25 cellular contexts compared by ENCODE assay signal in the genomic region with DNA sequence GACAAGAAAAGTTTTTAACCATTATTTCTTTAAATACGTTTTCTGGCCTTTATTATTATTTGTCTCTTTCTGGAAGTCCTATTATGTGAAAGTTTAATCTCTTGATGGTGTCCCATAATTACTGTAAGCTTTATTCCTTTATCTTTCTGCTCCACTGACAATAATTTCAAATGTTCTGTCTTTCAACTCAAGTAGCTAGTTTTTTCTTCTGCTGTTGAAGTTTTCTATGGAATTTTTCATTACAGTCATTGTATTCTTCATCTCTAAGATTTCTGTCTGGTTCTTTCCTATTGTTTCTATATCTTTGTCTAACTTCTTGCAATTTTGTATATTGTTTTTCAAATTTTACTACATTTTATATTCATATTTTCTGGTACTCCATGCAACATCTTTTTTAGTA.
A peak's percentile ranks its signal among the peaks of the same experiment; 100 is the strongest.
DNase-seq lines count a peak whose midpoint lies in the region; ATAC-seq, FAIRE-seq and TF ChIP-seq lines count a peak whose summit lies in the region.
"Had no signal": no experiment of that assay in that cellular context is flagged by ENCODE, and none has a peak within 500 bp of the region (broad histone marks: within the 10 kb centered on the region; RNA-seq: fewer than 3 reads in every experiment).

No MANE protein-coding gene starts in this region.

- TF ChIP-seq CTCF in choroid plexus epithelial cell (conservative IDR thresholded peaks at IDR 0.05; ENCODE audit: low read depth, low read length) (no peak), left lung (IDR thresholded peaks at IDR 0.05) (no peak), colonic mucosa (IDR thresholded peaks at IDR 0.05) (no peak)

- no peaks in the 10 kb centered on the region for H3K4me1 ChIP-seq in left lung
- H3K4me1 ChIP-seq in colonic mucosa, result no peaks in the 10 kb centered on the region
- H3K4me1 ChIP-seq: A549; BE2C; BLaER1 treated with 17β-estradiol and CSF1 and Interleukin-3, amounts not matched to agents 10 nM and 100 nM; HAP-1 had no signal

- no peaks in the 10 kb centered on the region for H3K36me3 ChIP-seq in left lung
- H3K36me3 ChIP-seq in colonic mucosa, result no peaks in the 10 kb centered on the region
- H3K36me3 ChIP-seq: BE2C; BLaER1 treated with 17β-estradiol and CSF1 and Interleukin-3, amounts not matched to agents 10 nM and 100 nM; HAP-1 had no signal

- H3K4me3 ChIP-seq in choroid plexus epithelial cell (ENCODE audit: low read depth, low read length) (no peak overlapping the region), left lung (no peak overlapping the region), colonic mucosa (no peak overlapping the region)
- H3K4me3 ChIP-seq: A549; BLaER1 treated with 17β-estradiol and CSF1 and Interleukin-3, amounts not matched to agents 10 nM and 100 nM; HAP-1 had no signal

- no peak overlapping the region for H3K9ac ChIP-seq in colonic mucosa (ENCODE audit: low read depth in 2 of 2, low read length in 2 of 2)
- H3K9ac ChIP-seq: BLaER1 treated with 17β-estradiol and CSF1 and Interleukin-3, amounts not matched to agents 10 nM and 100 nM had no signal

- peaks cover 0 to 19% of the 10 kb centered on the region in 2 donors for H3K9me3 ChIP-seq in left lung
- no peaks in the 10 kb centered on the region for H3K9me3 ChIP-seq in colonic mucosa
- H3K9me3 ChIP-seq: BE2C, HAP-1 had no signal

- no peak for FAIRE-seq in urothelium cell line (lab: Jason Lieb, UNC)
- FAIRE-seq: A549, GM12891, GM18507, H54 had no signal

- in situ Hi-C loops in KBM-7 (cut with MboI; ENCODE audit: low pct_unique_long_range_greater_than_20kb, low sequenced_read_pairs), result no loop called here

- ATAC-seq in left lung, result no peak
- ATAC-seq: A549 had no signal

- H3K27me3 ChIP-seq in left lung, result no peaks in the 10 kb centered on the region
- H3K27me3 ChIP-seq in colonic mucosa, result no peaks in the 10 kb centered on the region
- H3K27me3 ChIP-seq: BE2C; BLaER1 treated with 17β-estradiol and CSF1 and Interleukin-3, amounts not matched to agents 10 nM and 100 nM had no signal

- H3K27ac ChIP-seq in left lung (no peak overlapping the region), colonic mucosa (no peak overlapping the region)
- H3K27ac ChIP-seq: 22Rv1; A549; BLaER1 treated with 17β-estradiol and CSF1 and Interleukin-3, amounts not matched to agents 10 nM and 100 nM had no signal

- peak; percentile 5 for DNase-seq in DMS 273 (lab: John Stamatoyannopoulos, UW; ENCODE audit: unreplicated experiment)
- DNase-seq in DMS 273 treated with DMSO at 0.1 percent for 48 hours (lab: John Stamatoyannopoulos, UW), result no peak
- DNase-seq in A172 (ENCODE audit: low spot score), result peak; percentile 1
- DNase-seq in KBM-7, result peak; percentile 1
- DNase-seq in choroid plexus epithelial cell (ENCODE audit: low read depth), result peak; percentile 2
- no peak for DNase-seq in urothelium cell line (ENCODE audit: low spot score)
- DNase-seq in left lung, result no peak
- no peak for DNase-seq in colonic mucosa
- DNase-seq: ACHN; AML-193; BE2C; Calu3; CD4-positive, alpha-beta T cell; CD8-positive, alpha-beta memory T cell; DMS79; EL; GDM1; GOT3 had no signal

- intact Hi-C loops in left lung (cut with DNase I), result no loop called here
- intact Hi-C loops in colonic mucosa (cut with DNase I), result no loop called here

Comparison
In these comparisons a context has a peak if more than half of its experiments do, and no peak if none do; other contexts are left out.
1. DNase-seq: peak in DMS 273 (single experiment), A172 (single experiment), KBM-7 (single experiment) and choroid plexus epithelial cell (single experiment); none in DMS 273 treated with DMSO at 0.1 percent for 48 hours (single experiment), urothelium cell line (single experiment), left lung (0 of 2) and colonic mucosa (single experiment).